Comparison of ENCODE assay signal across 14 cellular contexts in the genomic region with DNA sequence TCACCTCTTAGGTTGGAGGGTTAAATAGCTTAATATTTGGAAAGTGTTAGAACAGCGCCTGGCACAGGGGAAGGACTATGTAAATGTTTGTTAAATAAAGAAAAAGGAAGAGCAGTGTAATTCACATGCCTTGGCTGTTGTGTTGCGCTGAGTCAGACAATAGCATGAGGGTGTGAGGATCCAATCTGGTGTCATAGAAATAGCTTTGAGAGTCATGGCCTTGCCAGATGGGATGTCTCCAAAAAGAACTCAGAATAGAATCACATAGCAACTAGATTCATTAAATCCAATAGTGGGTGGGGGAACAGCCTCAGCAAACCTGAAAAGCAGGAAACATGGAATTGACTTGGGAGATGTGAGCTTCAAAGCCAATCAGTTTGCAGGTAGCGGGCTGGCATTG. TPM values are rescaled to one million over a fixed set of nuclear protein-coding genes. Genes with fewer than 3 reads are reported as not detected.
A peak's percentile ranks its signal among the peaks of the same experiment; 100 is the strongest.
DNase-seq lines count a peak whose midpoint lies in the region; ATAC-seq and TF ChIP-seq lines count a peak whose summit lies in the region.
"Had no signal": no experiment of that assay in that cellular context is flagged by ENCODE, and none has a peak within 500 bp of the region (broad histone marks: within the 10 kb centered on the region; RNA-seq: fewer than 3 reads in every experiment).

No MANE protein-coding gene starts in this region.

- H3K9me3 ChIP-seq in adrenal gland (replicated peaks in 1 of 3) (no peaks in the 10 kb centered on the region), left ventricle myocardium inferior (replicated peaks) (no peaks in the 10 kb centered on the region), sigmoid colon (no peaks in the 10 kb centered on the region)
- H3K9me3 ChIP-seq: HAP-1 had no signal

- intact Hi-C loops in adrenal gland (cut with DNase I) = loop anchor here in 1 of 2 donors (10.0 kb wide), 1 partner anchor 302 kb away; no protein-coding TSS in a partner anchor
- intact Hi-C loops in left ventricle myocardium inferior (cut with micrococcal nuclease) = no loop called here
- intact Hi-C loops in sigmoid colon (cut with DNase I) = no loop called here

- TF ChIP-seq EP300 in sigmoid colon (IDR thresholded peaks at IDR 0.05) = no peak

- H3K27ac ChIP-seq in adrenal gland (peak overlapping the region in 3 of 5 donors; percentile 44 to 80 (median 78)), left ventricle myocardium inferior (replicated peaks) (peak overlapping the region; percentile 86), sigmoid colon (peak overlapping the region; percentile 64 to 82 (median 76))
- H3K27ac ChIP-seq: WERI-Rb-1 had no signal

- DNase-seq in HCEC 1CT (peak; percentile 18), adrenal gland (peak in 3 of 7 donors; percentile 30 to 45 (median 37)), left ventricle myocardium inferior (no peak), sigmoid colon (no peak), erythroblast (lab: John Stamatoyannopoulos, UW) (no peak), SW 1271 (lab: John Stamatoyannopoulos, UW) (no peak), NCI-H526 (lab: John Stamatoyannopoulos, UW) (no peak)
- DNase-seq: activated T-cell treated with anti-CD3 and anti-CD28 coated beads, Interleukin-2, amount 50 U/mL, for 1 hour; KG1; NCI-H2227 treated with DMSO at 0.1 percent for 48 hours; SIG-M5; WERI-Rb-1 had no signal

- H3K4me1 ChIP-seq in adrenal gland (replicated peaks in 1 of 2) (peaks cover 12 to 30% of the 10 kb centered on the region in 2 donors), left ventricle myocardium inferior (peaks cover 34% of the 10 kb centered on the region), sigmoid colon (peaks cover 0 to 37% (median 22%) of the 10 kb centered on the region in 4 donors)
- H3K4me1 ChIP-seq: HAP-1 had no signal

- 81 to 91% (median 83%) methylated on average over 3 of the region's 3 CpGs for WGBS in adrenal gland, 4 donors
- WGBS in sigmoid colon, 2 donors = 25 to 65% methylated on average over 3 of the region's 3 CpGs

- H3K27me3 ChIP-seq in adrenal gland = no peaks in the 10 kb centered on the region
- H3K27me3 ChIP-seq in left ventricle myocardium inferior (ENCODE audit: low read depth) = no peaks in the 10 kb centered on the region
- H3K27me3 ChIP-seq in sigmoid colon = no peaks in the 10 kb centered on the region

- no peak for ATAC-seq in HG03460 (IDR thresholded peaks at IDR 0.05; ENCODE audit: unreplicated experiment)

- no peak overlapping the region for H3K4me3 ChIP-seq in adrenal gland
- peak overlapping the region; percentile 12 for H3K4me3 ChIP-seq in left ventricle myocardium inferior
- no peak overlapping the region for H3K4me3 ChIP-seq in sigmoid colon
- H3K4me3 ChIP-seq: HAP-1 had no signal

- H3K36me3 ChIP-seq in adrenal gland (replicated peaks in 1 of 2) = no peaks in the 10 kb centered on the region
- H3K36me3 ChIP-seq in left ventricle myocardium inferior = no peaks in the 10 kb centered on the region
- no peaks in the 10 kb centered on the region for H3K36me3 ChIP-seq in sigmoid colon
- H3K36me3 ChIP-seq: HAP-1, WERI-Rb-1 had no signal

- TF ChIP-seq POLR2A in adrenal gland (IDR thresholded peaks at IDR 0.05) (no peak), sigmoid colon (IDR thresholded peaks at IDR 0.05) (no peak), erythroblast (IDR thresholded peaks at IDR 0.05; ENCODE audit: low read length) (no peak)

- TF ChIP-seq CTCF in adrenal gland (IDR thresholded peaks at IDR 0.05) (no peak), left ventricle myocardium inferior (IDR thresholded peaks at IDR 0.05; ENCODE audit: borderline replicate concordance) (no peak), sigmoid colon (IDR thresholded peaks at IDR 0.05) (no peak)

RNA-seq across cellular contexts. Expression of a gene that starts 3.9 kb away (rescaled TPM):
- 10 to 100 TPM; 20.8 to 33.9 (median 26.0) TPM for total RNA-seq in adrenal gland
- 10 to 100 TPM in 2 of 3 donors, 1 to 10 TPM in 1; 5.7 to 14.8 (median 11.0) TPM for polyA plus RNA-seq in adrenal gland
- 17.3 TPM for total RNA-seq in left ventricle myocardium inferior
- total RNA-seq in sigmoid colon = 10 to 100 TPM; 29.1 to 41.3 (median 38.0) TPM
- 10 to 100 TPM in 1 of 3 donors, 1 to 10 TPM in 2; 7.2 to 10.5 (median 7.2) TPM for polyA plus RNA-seq in sigmoid colon

RNA-seq across cellular contexts. Expression of a gene that starts 37.7 kb away (rescaled TPM):
- total RNA-seq in adrenal gland (10 to 100 TPM; 12.9 to 66.7 (median 42.7) TPM), left ventricle myocardium inferior (98.6 TPM), sigmoid colon (10 to 100 TPM; 25.8 to 44.5 (median 33.1) TPM)
- polyA plus RNA-seq in adrenal gland (100 to 1,000 TPM in 1 of 3 donors, 10 to 100 TPM in 2; 47.1 to 145 (median 65.4) TPM), sigmoid colon (10 to 100 TPM; 45.0 to 86.1 (median 73.8) TPM)
